18 cellular contexts compared by ENCODE assay signal in genomic region chr2:65309699-65310098, GRCh38.
DNase-seq lines count a peak whose midpoint lies in the region; ATAC-seq, FAIRE-seq and TF ChIP-seq lines count a peak whose summit lies in the region.
"Had no signal": no experiment of that assay in that cellular context is flagged by ENCODE, and none has a peak within 500 bp of the region (broad histone marks: within the 10 kb centered on the region; RNA-seq: fewer than 3 reads in every experiment).

No MANE protein-coding gene starts in this region.

- peak overlapping the region; percentile 22 to 84 for H3K27ac ChIP-seq in lung (ENCODE audit: low read depth in 1 of 2, low read length in 1 of 2)
- H3K27ac ChIP-seq in thymus (ENCODE audit: low read depth): peak overlapping the region; percentile 66
- H3K27ac ChIP-seq: hepatocyte had no signal

- TF ChIP-seq CTCF in bronchial epithelial cell (IDR thresholded peaks at IDR 0.05; ENCODE audit: insufficient read depth, low read length, severe bottlenecking) (no peak), lung (IDR thresholded peaks at IDR 0.05; ENCODE audit: control extremely low read depth, extremely low read depth) (no peak)

- H3K27me3 ChIP-seq in bronchial epithelial cell (ENCODE audit: control insufficient read depth, insufficient read depth, low read length): no peaks in the 10 kb centered on the region
- H3K27me3 ChIP-seq in lung (ENCODE audit: control insufficient read depth, insufficient read depth): no peaks in the 10 kb centered on the region
- no peaks in the 10 kb centered on the region for H3K27me3 ChIP-seq in thymus (ENCODE audit: control insufficient read depth, insufficient read depth)
- H3K27me3 ChIP-seq: hepatocyte, MG63 had no signal

- no peaks in the 10 kb centered on the region for H3K9me3 ChIP-seq in lung (ENCODE audit: control insufficient read depth in 2 of 2, insufficient read depth in 1 of 2, low read length in 1 of 2)
- H3K9me3 ChIP-seq in thymus (ENCODE audit: control insufficient read depth): no peaks in the 10 kb centered on the region
- H3K9me3 ChIP-seq: MG63 had no signal

- peak; percentile 52 for ATAC-seq in lung (ENCODE audit: insufficient read depth, low FRiP score)
- no peak for ATAC-seq in HG03342 (IDR thresholded peaks at IDR 0.05; ENCODE audit: unreplicated experiment)
- ATAC-seq: CD8-positive, alpha-beta T cell had no signal

- in situ Hi-C loops in ACHN (cut with HindIII; ENCODE audit: low pct_ligation_motif_present, low pct_unique_long_range_greater_than_20kb, low sequenced_read_pairs): no loop called here

- H3K4me1 ChIP-seq in lung (ENCODE audit: control insufficient read depth in 2 of 2, insufficient read depth in 2 of 2, low read length in 2 of 2): peaks cover 0 to 14% of the 10 kb centered on the region in 2 donors
- H3K4me1 ChIP-seq in thymus (ENCODE audit: control insufficient read depth, insufficient read depth, low read length): no peaks in the 10 kb centered on the region

- DNase-seq in NCI-H510A treated with DMSO at 0.1 percent for 48 hours (lab: John Stamatoyannopoulos, UW) (peak; percentile 65), bronchial epithelial cell (ENCODE audit: low read depth) (peak; percentile 72), lung (ENCODE audit: low spot score) (peak; percentile 41), Ammon's horn (ENCODE audit: low spot score) (no peak), ACHN (no peak)
- DNase-seq: activated CD4-positive, alpha-beta memory T cell treated with anti-CD3 and anti-CD28 coated beads, Interleukin-2, amount 10 ng/mL, durations not matched to agents 7 days and 5 days; activated effector memory CD4-positive, alpha-beta T cell treated with Interleukin-2 at 50 U/mL for 16 hours; CD8-positive, alpha-beta T cell; effector CD4-positive, alpha-beta T cell; MG63; NCI-H2227 treated with DMSO at 0.1 percent for 48 hours; nucleus accumbens; stimulated activated naive B cell treated with anti-CD40 and anti-IgM and Interleukin-4, amounts not matched to agents 10 μg/mL and 1 μg/mL and 100 μg/mL, for 72 hours; T-helper 2 cell had no signal

- FAIRE-seq in bronchial epithelial cell (lab: Jason Lieb, UNC): no peak
- FAIRE-seq: H1 had no signal

- H3K36me3 ChIP-seq in bronchial epithelial cell (ENCODE audit: control insufficient read depth, insufficient read depth, low read length): peaks cover 5% of the 10 kb centered on the region
- peaks cover 10 to 17% of the 10 kb centered on the region in 2 donors for H3K36me3 ChIP-seq in lung (ENCODE audit: control insufficient read depth in 2 of 2, insufficient read depth in 2 of 2, low read length in 2 of 2)
- H3K36me3 ChIP-seq in thymus (ENCODE audit: control insufficient read depth, insufficient read depth): peaks cover 53% of the 10 kb centered on the region

- 66 to 86% methylated on average over 8 of the region's 8 CpGs for WGBS in lung, 2 donors
- WGBS in thymus: 94% methylated on average over 8 of the region's 8 CpGs

- H3K4me3 ChIP-seq in bronchial epithelial cell (ENCODE audit: low read depth, low read length) (no peak overlapping the region), lung (no peak overlapping the region), thymus (ENCODE audit: low read length) (no peak overlapping the region)
- H3K4me3 ChIP-seq: hepatocyte, MG63 had no signal

Comparison
In these comparisons a context has a peak if more than half of its experiments do, and no peak if none do; other contexts are left out.
1. DNase-seq: peak in NCI-H510A treated with DMSO at 0.1 percent for 48 hours (single experiment), bronchial epithelial cell (single experiment) and lung (single experiment); none in Ammon's horn (single experiment) and ACHN (single experiment).